10 cellular contexts compared by ENCODE assay signal in genomic region chr22:24407278-24407665, GRCh38. TPM values are rescaled to one million over a fixed set of nuclear protein-coding genes. Genes with fewer than 3 reads are reported as not detected.
DNase-seq lines count a peak whose midpoint lies in the region; ATAC-seq lines count a peak whose summit lies in the region.
"Had no signal": no experiment of that assay in that cellular context is flagged by ENCODE, and none has a peak within 500 bp of the region (broad histone marks: within the 10 kb centered on the region; RNA-seq: fewer than 3 reads in every experiment).

No MANE protein-coding gene starts in this region.

- peaks cover 33% of the 10 kb centered on the region for H3K4me1 Mint-ChIP-seq in activated naive CD4-positive, alpha-beta T cell treated with anti-CD3 and anti-CD28 coated beads for 36 hours (ENCODE audit: low read depth)
- peaks cover 54% of the 10 kb centered on the region for H3K4me1 Mint-ChIP-seq in activated naive CD8-positive, alpha-beta T cell treated with anti-CD3 and anti-CD28 coated beads for 36 hours

- H3K27ac Mint-ChIP-seq in activated naive CD4-positive, alpha-beta T cell treated with anti-CD3 and anti-CD28 coated beads for 36 hours = peak overlapping the region; percentile 39
- H3K27ac Mint-ChIP-seq in activated naive CD8-positive, alpha-beta T cell treated with anti-CD3 and anti-CD28 coated beads for 36 hours = peak overlapping the region; percentile 73

- H3K4me3 ChIP-seq in effector memory CD4-positive, alpha-beta T cell (ENCODE audit: insufficient read depth, low read depth, low read length, poor library complexity, severe bottlenecking) = no peak overlapping the region

- intact Hi-C loops in activated naive CD4-positive, alpha-beta T cell treated with anti-CD3 and anti-CD28 coated beads for 36 hours (cut with micrococcal nuclease) = no loop called here

- no peaks in the 10 kb centered on the region for H3K27me3 ChIP-seq in effector memory CD4-positive, alpha-beta T cell (replicated peaks; ENCODE audit: control insufficient read depth, insufficient read depth, low read length, poor library complexity, severe bottlenecking)
- H3K27me3 ChIP-seq: neutrophil had no signal

- peaks cover 3% of the 10 kb centered on the region for H3K36me3 Mint-ChIP-seq in activated naive CD4-positive, alpha-beta T cell treated with anti-CD3 and anti-CD28 coated beads for 36 hours (ENCODE audit: low read depth)
- peaks cover 19% of the 10 kb centered on the region for H3K36me3 Mint-ChIP-seq in activated naive CD8-positive, alpha-beta T cell treated with anti-CD3 and anti-CD28 coated beads for 36 hours

- H3K27me3 Mint-ChIP-seq in activated naive CD4-positive, alpha-beta T cell treated with anti-CD3 and anti-CD28 coated beads for 36 hours (ENCODE audit: low read depth) = no peaks in the 10 kb centered on the region
- H3K27me3 Mint-ChIP-seq in activated naive CD8-positive, alpha-beta T cell treated with anti-CD3 and anti-CD28 coated beads for 36 hours = no peaks in the 10 kb centered on the region

- H3K4me1 ChIP-seq in effector memory CD4-positive, alpha-beta T cell (ENCODE audit: control insufficient read depth, insufficient read depth, low read length, poor library complexity, severe bottlenecking) = no peaks in the 10 kb centered on the region

- DNase-seq in activated naive CD4-positive, alpha-beta T cell treated with anti-CD3 and anti-CD28 coated beads for 36 hours = no peak
- DNase-seq in activated naive CD4-positive, alpha-beta T cell (lab: John Stamatoyannopoulos, UW) = no peak
- no peak for DNase-seq in activated naive CD8-positive, alpha-beta T cell treated with anti-CD3 and anti-CD28 coated beads for 36 hours
- peak; percentile 72 for DNase-seq in left kidney (ENCODE audit: low read depth, low spot score)
- DNase-seq in stimulated activated CD8-positive, alpha-beta memory T cell treated with anti-CD3 and anti-CD28 coated beads, Interleukin-4, amount 100 ng/mL, for 48 hours = peak; percentile 25
- no peak for DNase-seq in effector memory CD4-positive, alpha-beta T cell
- no peak for DNase-seq in NCI-H146 treated with DMSO at 0.1 percent for 48 hours (lab: John Stamatoyannopoulos, UW; ENCODE audit: unreplicated experiment)
- DNase-seq: central memory CD4-positive, alpha-beta T cell had no signal

- CTCF ChIA-PET in activated naive CD4-positive, alpha-beta T cell treated with anti-CD3 and anti-CD28 coated beads for 36 hours (lab: Charles Lee) = no interaction called here

- no peak overlapping the region for H3K27ac ChIP-seq in effector memory CD4-positive, alpha-beta T cell (ENCODE audit: insufficient read depth, low read length, poor library complexity, severe bottlenecking)
- H3K27ac ChIP-seq: neutrophil had no signal

- no peaks in the 10 kb centered on the region for H3K9me3 Mint-ChIP-seq in activated naive CD4-positive, alpha-beta T cell treated with anti-CD3 and anti-CD28 coated beads for 36 hours
- H3K9me3 Mint-ChIP-seq in activated naive CD8-positive, alpha-beta T cell treated with anti-CD3 and anti-CD28 coated beads for 36 hours = no peaks in the 10 kb centered on the region

- no peak overlapping the region for H3K4me3 Mint-ChIP-seq in activated naive CD4-positive, alpha-beta T cell treated with anti-CD3 and anti-CD28 coated beads for 36 hours
- peak overlapping the region; percentile 12 for H3K4me3 Mint-ChIP-seq in activated naive CD8-positive, alpha-beta T cell treated with anti-CD3 and anti-CD28 coated beads for 36 hours

- H3K36me3 ChIP-seq in effector memory CD4-positive, alpha-beta T cell (ENCODE audit: control insufficient read depth, insufficient read depth, low read length) = peaks cover 5% of the 10 kb centered on the region

- no peak for ATAC-seq in HG03135 (IDR thresholded peaks at IDR 0.05; ENCODE audit: unreplicated experiment)

- H3K9me3 ChIP-seq in effector memory CD4-positive, alpha-beta T cell (ENCODE audit: control insufficient read depth, low read length) = no peaks in the 10 kb centered on the region
- H3K9me3 ChIP-seq: neutrophil had no signal

RNA-seq across cellular contexts. Expression of gene ADORA2A, which starts 20.1 kb away (rescaled TPM):
- total RNA-seq in activated naive CD4-positive, alpha-beta T cell treated with anti-CD3 and anti-CD28 coated beads for 36 hours = 10 to 100 TPM; 37.6 to 38.0 TPM
- total RNA-seq in activated naive CD8-positive, alpha-beta T cell treated with anti-CD3 and anti-CD28 coated beads for 36 hours = 10 to 100 TPM; 45.1 to 45.2 TPM

Comparison
In these comparisons a context has a peak if more than half of its experiments do, and no peak if none do; other contexts are left out.
1. DNase-seq: peak in left kidney (single experiment) and stimulated activated CD8-positive, alpha-beta memory T cell treated with anti-CD3 and anti-CD28 coated beads, Interleukin-4, amount 100 ng/mL, for 48 hours (single experiment); none in activated naive CD4-positive, alpha-beta T cell treated with anti-CD3 and anti-CD28 coated beads for 36 hours (single experiment), activated naive CD4-positive, alpha-beta T cell (0 of 4), activated naive CD8-positive, alpha-beta T cell treated with anti-CD3 and anti-CD28 coated beads for 36 hours (single experiment), effector memory CD4-positive, alpha-beta T cell (0 of 3) and NCI-H146 treated with DMSO at 0.1 percent for 48 hours (single experiment).